Comparison of ENCODE assay signal across 28 cellular contexts in the genomic region with DNA sequence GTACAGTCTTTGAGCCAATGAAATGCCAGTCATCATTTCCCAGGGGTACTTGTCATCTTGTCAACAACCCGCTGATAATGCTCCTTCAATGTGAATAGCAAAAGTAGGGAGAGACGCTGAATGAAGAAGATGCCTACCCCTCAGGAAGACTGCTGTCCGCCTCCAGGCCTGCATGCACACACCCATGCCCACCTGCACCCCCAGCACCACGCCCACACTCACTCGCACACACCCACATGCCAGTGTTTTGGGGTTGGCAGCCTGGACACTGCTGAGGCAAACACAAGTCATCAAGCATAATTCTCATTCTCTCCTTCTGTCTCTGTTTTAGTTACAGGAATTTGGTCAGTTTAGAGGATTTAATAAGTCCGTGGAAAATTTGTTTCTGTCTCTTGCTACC.
DNase-seq lines count a peak whose midpoint lies in the region; ATAC-seq and TF ChIP-seq lines count a peak whose summit lies in the region.
"Had no signal": no experiment of that assay in that cellular context is flagged by ENCODE, and none has a peak within 500 bp of the region (broad histone marks: within the 10 kb centered on the region; RNA-seq: fewer than 3 reads in every experiment).

No MANE protein-coding gene starts in this region.

- no peak overlapping the region for H2BK20ac ChIP-seq in IMR-90 (ENCODE audit: low read depth, low read length)

- TF ChIP-seq CTCF in IMR-90 (conservative IDR thresholded peaks at IDR 0.05; ENCODE audit: low read depth, low read length) (no peak), testis (IDR thresholded peaks at IDR 0.05) (no peak), GM20000 (IDR thresholded peaks at IDR 0.05; ENCODE audit: extremely low read depth, missing control alignments) (no peak)

- intact Hi-C loops in IMR-90 (cut with micrococcal nuclease) (no loop called here), testis (cut with DNase I; ENCODE audit: low total_unique reads) (no loop called here)

- H3K9ac ChIP-seq in IMR-90 (ENCODE audit: low read depth, low read length) = no peak overlapping the region
- H3K9ac ChIP-seq: BLaER1 had no signal

- H3K9me3 ChIP-seq in IMR-90 (ENCODE audit: control insufficient read depth, insufficient read depth, low read length) (no peaks in the 10 kb centered on the region), testis (no peaks in the 10 kb centered on the region)
- H3K9me3 ChIP-seq: BLaER1, esophagus muscularis mucosa, heart left ventricle, neutrophil, tibial nerve had no signal

- H2AK5ac ChIP-seq in IMR-90 (ENCODE audit: low read depth, low read length) = peak overlapping the region; percentile 72; the same call in 1 of the 2 replicates

- 93% methylated on average over 2 of the region's 6 CpGs; no CpG with 5 or more reads in 1 of the 2 experiments for WGBS in IMR-90 (ENCODE audit: extremely low coverage in 2 of 2, insufficient read length in 1 of 2), 2 experiments
- WGBS in testis, 2 donors = 91 to 94% methylated on average over 6 of the region's 6 CpGs

- no peak overlapping the region for H2AFZ ChIP-seq in IMR-90 (replicated peaks; ENCODE audit: low read length, poor library complexity)

- no peak overlapping the region for H3K4me3 ChIP-seq in IMR-90 (ENCODE audit: insufficient read depth, low read depth, low read length)
- H3K4me3 ChIP-seq in testis = no peak overlapping the region
- H3K4me3 ChIP-seq: BLaER1, esophagus muscularis mucosa, GM12878, heart left ventricle, tibial nerve had no signal

- no peak for ATAC-seq in activated CD8-positive, alpha-beta memory T cell treated with anti-CD3 and anti-CD28 coated beads, Interleukin-2, amount 10 ng/mL, durations not matched to agents 7 days and 5 days
- no peak for ATAC-seq in IMR-90 (ENCODE audit: low read depth)
- no peak for ATAC-seq in left lobe of liver
- no peak for ATAC-seq in GM18519 (IDR thresholded peaks at IDR 0.05; ENCODE audit: low FRiP score, unreplicated experiment)
- ATAC-seq: GM12878, heart left ventricle, right cardiac atrium, SK-N-SH treated with all-trans-retinoic acid at 6 μM for 48 hours had no signal

- no peak overlapping the region for H4K8ac ChIP-seq in IMR-90 (ENCODE audit: low read depth in 2 of 2, low read length in 2 of 2)

- POLR2A ChIA-PET in IMR-90 (lab: Charles Lee; ENCODE audit: unreplicated experiment) = no interaction called here

- H3K27me3 ChIP-seq in IMR-90 (ENCODE audit: control insufficient read depth, insufficient read depth, low read length) = no peaks in the 10 kb centered on the region
- H3K27me3 ChIP-seq in testis = no peaks in the 10 kb centered on the region
- H3K27me3 ChIP-seq: BLaER1, esophagus muscularis mucosa, heart left ventricle, neutrophil, tibial nerve had no signal

- peak overlapping the region; percentile 19; the same call in 1 of the 2 replicates for H2BK120ac ChIP-seq in IMR-90 (ENCODE audit: low read depth, low read length)

- no peak overlapping the region for H3K23ac ChIP-seq in IMR-90 (ENCODE audit: low read depth, low read length)

- peak overlapping the region; percentile 33 for H3K27ac Mint-ChIP-seq in activated CD8-positive, alpha-beta memory T cell treated with anti-CD3 and anti-CD28 coated beads, Interleukin-2, amount 10 ng/mL, durations not matched to agents 7 days and 5 days
- H3K27ac Mint-ChIP-seq: T-helper 2 cell treated with Interferon-gamma antibody and Interleukin-4, amounts not matched to agents 5 μg/mL and 100 μg/mL, for 36 hours had no signal

- H3K9me3 Mint-ChIP-seq in activated CD8-positive, alpha-beta memory T cell treated with anti-CD3 and anti-CD28 coated beads, Interleukin-2, amount 10 ng/mL, durations not matched to agents 7 days and 5 days (ENCODE audit: low read depth) = no peaks in the 10 kb centered on the region
- H3K9me3 Mint-ChIP-seq: T-helper 2 cell treated with Interferon-gamma antibody and Interleukin-4, amounts not matched to agents 5 μg/mL and 100 μg/mL, for 36 hours had no signal

- no peak overlapping the region for H2BK5ac ChIP-seq in IMR-90 (ENCODE audit: low read depth, low read length, poor library complexity, severe bottlenecking)

- no peaks in the 10 kb centered on the region for H4K20me1 ChIP-seq in IMR-90 (ENCODE audit: insufficient read depth, low read length)
- H4K20me1 ChIP-seq: BLaER1 had no signal

- H3K4me1 Mint-ChIP-seq in activated CD8-positive, alpha-beta memory T cell treated with anti-CD3 and anti-CD28 coated beads, Interleukin-2, amount 10 ng/mL, durations not matched to agents 7 days and 5 days = peaks cover 53% of the 10 kb centered on the region

- BruUV-seq in IMR-90 (replicated peaks; lab: Mats Ljungman, UMichigan) = no TSS peak

- H4K91ac ChIP-seq in IMR-90 (ENCODE audit: insufficient read depth, low read depth, low read length) = no peak overlapping the region

- H3K36me3 Mint-ChIP-seq in activated CD8-positive, alpha-beta memory T cell treated with anti-CD3 and anti-CD28 coated beads, Interleukin-2, amount 10 ng/mL, durations not matched to agents 7 days and 5 days = peaks cover 68% of the 10 kb centered on the region
- H3K36me3 Mint-ChIP-seq: naive B cell had no signal

- in situ Hi-C loops in IMR-90 (cut with MboI; ENCODE audit: low sequenced_read_pairs) = no loop called here

- peaks cover 1% of the 10 kb centered on the region; the same call in 1 of the 2 replicates for H3K4me1 ChIP-seq in IMR-90 (ENCODE audit: control insufficient read depth, insufficient read depth, low read length)
- H3K4me1 ChIP-seq in testis = peaks cover 4% of the 10 kb centered on the region

- no peaks in the 10 kb centered on the region for H3K36me3 ChIP-seq in IMR-90 (ENCODE audit: control insufficient read depth, insufficient read depth, low read length)
- no peaks in the 10 kb centered on the region for H3K36me3 ChIP-seq in testis (ENCODE audit: low read depth, missing control alignments)
- H3K36me3 ChIP-seq: BLaER1, heart left ventricle, tibial nerve had no signal

- H4K5ac ChIP-seq in IMR-90 (ENCODE audit: low read depth, low read length) = no peak overlapping the region

- no peak overlapping the region for H2BK15ac ChIP-seq in IMR-90 (ENCODE audit: low read depth, low read length)

- H3K56ac ChIP-seq in IMR-90 (ENCODE audit: extremely low read depth, insufficient read depth, low read length) = no peak overlapping the region

- TF ChIP-seq POLR2A in IMR-90 (IDR thresholded peaks at IDR 0.05; ENCODE audit: low read depth, low read length) (no peak), testis (IDR thresholded peaks at IDR 0.05) (no peak)

- H3K27me3 Mint-ChIP-seq in activated CD8-positive, alpha-beta memory T cell treated with anti-CD3 and anti-CD28 coated beads, Interleukin-2, amount 10 ng/mL, durations not matched to agents 7 days and 5 days = no peaks in the 10 kb centered on the region
- H3K27me3 Mint-ChIP-seq: naive B cell had no signal

- dilution Hi-C loops in IMR-90 (cut with HindIII; ENCODE audit: low sequenced_read_pairs, unreplicated experiment) = no loop called here

- H3K79me1 ChIP-seq in IMR-90 (ENCODE audit: low read depth in 1 of 2, low read length in 2 of 2) = no peaks in the 10 kb centered on the region

- H3K18ac ChIP-seq in IMR-90 (ENCODE audit: low read depth, low read length) = no peak overlapping the region

- CTCF ChIA-PET in activated CD8-positive, alpha-beta memory T cell treated with anti-CD3 and anti-CD28 coated beads, Interleukin-2, amount 10 ng/mL, durations not matched to agents 7 days and 5 days (lab: Charles Lee) = no interaction called here
- CTCF ChIA-PET in IMR-90 (lab: Yijun Ruan, JAX) = no interaction called here

- H3K27ac ChIP-seq in IMR-90 (ENCODE audit: insufficient read depth, low read length) (no peak overlapping the region), testis (no peak overlapping the region)
- H3K27ac ChIP-seq: BLaER1, esophagus muscularis mucosa, heart left ventricle, neutrophil, tibial nerve, VCaP had no signal

- no peak overlapping the region for H3K4me3 Mint-ChIP-seq in activated CD8-positive, alpha-beta memory T cell treated with anti-CD3 and anti-CD28 coated beads, Interleukin-2, amount 10 ng/mL, durations not matched to agents 7 days and 5 days
- H3K4me3 Mint-ChIP-seq: naive B cell; T-helper 2 cell treated with Interferon-gamma antibody and Interleukin-4, amounts not matched to agents 5 μg/mL and 100 μg/mL, for 36 hours had no signal

- no peak overlapping the region for H3K4ac ChIP-seq in IMR-90 (ENCODE audit: low read depth, low read length)

- 0 out of 2 replicates have a peak, but pooled peaks cover 3% of the 10 kb centered on the region for H3K9me1 ChIP-seq in IMR-90 (ENCODE audit: insufficient read depth, low read length)

- no peak for TF ChIP-seq RAD21 in IMR-90 (IDR thresholded peaks at IDR 0.05; ENCODE audit: low read length)

- DNase-seq in activated CD8-positive, alpha-beta memory T cell treated with anti-CD3 and anti-CD28 coated beads, Interleukin-2, amount 10 ng/mL, durations not matched to agents 7 days and 5 days = no peak
- DNase-seq in activated CD8-positive, alpha-beta memory T cell treated with anti-CD3 and anti-CD28 coated beads, Interleukin-2, amount 50 U/mL, for 4 hours = no peak
- DNase-seq in IMR-90 (no peak), left lobe of liver (ENCODE audit: low spot score) (peak; percentile 18), testis (peak; percentile 2), GM20000 (ENCODE audit: low spot score) (no peak)
- DNase-seq: activated CD4-positive, alpha-beta T cell treated with anti-CD3 and anti-CD28 coated beads for 4 hours; activated naive CD4-positive, alpha-beta T cell; dermis blood vessel endothelial cell; foreskin fibroblast; HCEC 1CT; heart left ventricle; midbrain; naive B cell; NCI-H526 treated with DMSO at 0.1 percent for 48 hours; posterior cingulate gyrus; right cardiac atrium; Right ventricle myocardium superior; stimulated activated CD4-positive, alpha-beta T cell treated with anti-CD3 and anti-CD28 coated beads, Interleukin-1b, Interleukin-23, amount 100 ng/mL, for 48 hours had no signal

- H3K4me2 ChIP-seq in IMR-90 (ENCODE audit: low read depth, low read length) = no peak overlapping the region
- H3K4me2 ChIP-seq: BLaER1 had no signal

- no peak overlapping the region for H3K14ac ChIP-seq in IMR-90 (replicated peaks; ENCODE audit: low read depth, low read length)

- no peak overlapping the region for H2AK9ac ChIP-seq in IMR-90 (replicated peaks; ENCODE audit: low read depth, low read length, poor library complexity)

TF ChIP-seq in IMR-90, 13 proteins besides CTCF, POLR2A, EP300 and RAD21 (continues in another document):
- TF ChIP-seq CHD1 (IDR thresholded peaks at IDR 0.05; ENCODE audit: low read depth, low read length) (no peak), CEBPB (IDR thresholded peaks at IDR 0.05; ENCODE audit: low read depth, low read length) (no peak), BHLHE40 (IDR thresholded peaks at IDR 0.05; ENCODE audit: low read depth, low read length) (no peak), RCOR1 (IDR thresholded peaks at IDR 0.05; ENCODE audit: insufficient replicate concordance, low read length) (no peak), FOS (IDR thresholded peaks at IDR 0.05; ENCODE audit: low read depth, low read length) (no peak), MAZ (IDR thresholded peaks at IDR 0.05; ENCODE audit: borderline replicate concordance, low read depth, low read length) (no peak), SMC3 (IDR thresholded peaks at IDR 0.05; ENCODE audit: low read depth, low read length) (no peak), MXI1 (IDR thresholded peaks at IDR 0.05; ENCODE audit: borderline replicate concordance, low read depth, low read length) (no peak)

Comparison
In these comparisons a context has a peak if more than half of its experiments do, and no peak if none do; other contexts are left out.
1. DNase-seq: peak in left lobe of liver (single experiment) and testis (single experiment); none in activated CD8-positive, alpha-beta memory T cell treated with anti-CD3 and anti-CD28 coated beads, Interleukin-2, amount 10 ng/mL, durations not matched to agents 7 days and 5 days (single experiment), activated CD8-positive, alpha-beta memory T cell treated with anti-CD3 and anti-CD28 coated beads, Interleukin-2, amount 50 U/mL, for 4 hours (single experiment), IMR-90 (single experiment) and GM20000 (single experiment).